Comparison of ENCODE assay signal across 1 cellular context in the genomic region with DNA sequence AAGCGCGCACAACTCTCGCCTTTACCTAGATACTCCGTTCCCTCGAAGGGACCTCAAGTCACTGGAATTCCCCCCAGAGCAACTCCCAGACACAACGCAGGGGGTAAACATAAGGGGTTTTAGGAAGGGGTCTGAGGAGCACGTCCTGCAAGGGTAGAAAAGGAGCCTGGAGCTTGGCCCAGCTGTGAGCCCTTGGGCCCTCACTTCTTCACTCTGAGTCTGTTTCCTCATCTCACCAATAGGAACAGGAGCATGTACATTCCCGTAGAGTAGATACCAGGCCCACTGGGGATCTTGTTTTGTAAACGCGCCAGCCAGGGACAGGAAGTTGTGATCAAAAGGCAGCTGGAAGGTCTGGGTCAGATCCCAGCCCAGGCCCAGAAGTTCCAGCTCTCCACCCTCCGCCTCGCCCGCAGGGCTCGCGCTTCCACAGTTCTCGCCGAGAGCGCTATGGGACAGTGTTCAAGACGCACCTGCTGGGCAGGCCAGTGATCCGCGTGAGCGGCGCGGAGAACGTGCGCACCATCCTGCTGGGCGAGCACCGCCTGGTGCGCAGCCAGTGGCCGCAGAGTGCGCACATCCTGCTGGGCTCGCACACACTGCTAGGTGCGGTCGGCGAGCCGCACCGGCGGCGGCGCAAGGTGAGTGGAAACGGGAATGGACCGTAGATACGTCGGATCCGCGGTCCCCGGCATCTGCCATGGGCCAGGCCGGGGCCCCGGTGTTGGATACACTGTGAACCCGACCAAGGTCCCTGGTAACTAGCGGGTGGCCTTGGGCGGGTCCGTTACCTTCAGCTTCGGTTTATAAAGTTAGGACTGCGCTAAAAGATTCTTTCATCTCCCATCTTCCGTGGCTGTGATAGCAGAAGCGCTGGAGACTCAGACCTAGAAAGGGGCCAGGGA.
TF ChIP-seq lines count a peak whose summit lies in the region.

No MANE protein-coding gene starts in this region.

TF ChIP-seq in GM12878, 131 proteins besides CTCF, POLR2A, EP300 and RAD21:
- TF ChIP-seq KDM1A (IDR thresholded peaks at IDR 0.05; ENCODE audit: borderline replicate concordance), result no peak
- no peak for TF ChIP-seq RBBP5 (conservative IDR thresholded peaks at IDR 0.05)
